In the genomic region with DNA sequence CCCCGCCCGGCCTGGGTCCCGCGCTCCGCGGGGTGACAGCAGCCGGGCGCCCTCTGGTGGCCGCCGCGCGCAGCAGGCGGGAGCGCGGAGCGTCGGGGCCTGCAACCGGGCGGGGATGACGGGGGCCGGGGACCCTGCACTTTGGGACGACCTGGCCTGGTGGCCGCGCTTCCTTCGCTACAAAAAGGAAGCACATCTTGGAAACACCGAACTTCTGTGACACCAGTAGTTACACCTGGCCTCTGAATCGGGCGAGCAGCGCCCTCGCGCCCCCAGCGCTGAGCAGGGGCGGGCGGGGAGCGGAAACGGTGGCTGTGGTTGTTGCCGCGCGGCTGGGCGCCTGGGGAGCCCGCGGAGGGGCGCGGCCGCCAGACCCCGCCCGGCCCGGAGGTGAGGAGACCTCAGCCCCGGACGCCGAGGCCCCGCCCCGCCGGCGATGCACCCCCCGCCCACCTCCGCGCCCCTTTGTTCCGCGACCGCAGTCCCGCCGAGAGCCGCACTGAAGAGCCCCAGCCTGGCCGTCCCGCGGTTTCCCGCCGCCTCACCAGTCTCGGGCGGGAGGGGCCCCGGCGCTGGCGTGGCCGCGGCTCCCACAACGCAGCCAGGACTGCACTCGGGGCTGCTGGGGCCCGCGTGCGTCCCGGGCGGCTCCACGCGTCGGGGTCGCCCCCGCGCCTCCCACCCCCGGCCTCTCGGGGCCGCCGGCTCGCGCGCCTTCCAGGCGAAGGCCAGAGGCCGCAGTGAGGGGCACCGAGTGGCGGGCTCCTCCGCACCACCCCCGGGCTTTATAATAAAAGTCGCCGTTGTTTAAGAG, we compare ENCODE assay signal across 8 cellular contexts. TPM values are rescaled to one million over a fixed set of nuclear protein-coding genes. Genes with fewer than 3 reads are reported as not detected.
DNase-seq lines count a peak whose midpoint lies in the region; ATAC-seq and TF ChIP-seq lines count a peak whose summit lies in the region.

No MANE protein-coding gene starts in this region.

- DNase-seq in A172 (ENCODE audit: low spot score) = peak; percentile 55
- peak; percentile 34 for DNase-seq in NCI-H2029 (lab: John Stamatoyannopoulos, UW)
- DNase-seq in WTC11 (ENCODE audit: low spot score) = peak; percentile 89
- DNase-seq in central memory CD8-positive, alpha-beta T cell (ENCODE audit: low spot score in 2 of 2) = peak; percentile 62 to 63
- DNase-seq in left lobe of liver (ENCODE audit: low spot score) = peak; percentile 62
- peak; percentile 62 to 69 for DNase-seq in stimulated activated CD4-positive, alpha-beta T cell treated with anti-CD3 and anti-CD28 coated beads, Interleukin-4, amount 100 ng/mL, for 48 hours (ENCODE audit: low read depth in 2 of 2)

- CTCF ChIA-PET in WTC11 (lab: Charles Lee) = interaction anchor here (1.0 to 5.8 kb wide), 9 partner anchors 11 to 188 kb away, joined by 3 to 65 read pairs (median 9); a partner anchor contains a TSS

- H3K4me1 Mint-ChIP-seq in WTC11 = peaks cover 49% of the 10 kb centered on the region
- H3K4me1 Mint-ChIP-seq in central memory CD8-positive, alpha-beta T cell = peaks cover 31% of the 10 kb centered on the region

- peaks cover 20% of the 10 kb centered on the region for H3K27me3 Mint-ChIP-seq in WTC11 (ENCODE audit: low read depth)
- no peaks in the 10 kb centered on the region for H3K27me3 Mint-ChIP-seq in central memory CD8-positive, alpha-beta T cell

- peak; percentile 93 for TF ChIP-seq CTCF in WTC11 (IDR thresholded peaks at IDR 0.05)

- ATAC-seq in GM18502 (IDR thresholded peaks at IDR 0.05; ENCODE audit: poor library complexity, unreplicated experiment) (peak; percentile 69), HG02938 (IDR thresholded peaks at IDR 0.05; ENCODE audit: unreplicated experiment) (peak; percentile 49), WTC11 (peak; percentile 74), left lobe of liver (peak; percentile 89)
- ATAC-seq in central memory CD8-positive, alpha-beta T cell (replicated peaks; ENCODE audit: extremely low read depth, poor library complexity, severe bottlenecking) = peak; percentile 63

- H3K9me3 Mint-ChIP-seq in WTC11 = no peaks in the 10 kb centered on the region
- no peaks in the 10 kb centered on the region for H3K9me3 Mint-ChIP-seq in central memory CD8-positive, alpha-beta T cell

- H3K27ac Mint-ChIP-seq in WTC11 = no peak overlapping the region
- H3K27ac Mint-ChIP-seq in central memory CD8-positive, alpha-beta T cell (ENCODE audit: low read depth) = peak overlapping the region; percentile 56

- H3K4me3 Mint-ChIP-seq in WTC11 = peak overlapping the region; percentile 83
- peak overlapping the region; percentile 75 for H3K4me3 Mint-ChIP-seq in central memory CD8-positive, alpha-beta T cell

- no peaks in the 10 kb centered on the region for H3K36me3 Mint-ChIP-seq in WTC11
- H3K36me3 Mint-ChIP-seq in central memory CD8-positive, alpha-beta T cell (ENCODE audit: insufficient read depth) = peaks cover 7% of the 10 kb centered on the region

- POLR2A ChIA-PET in WTC11 (lab: Charles Lee) = interaction anchor here (1.4 to 1.5 kb wide), 2 partner anchors 10 kb away, joined by 4 to 6 read pairs; no protein-coding TSS in a partner anchor

TF ChIP-seq in WTC11, 78 proteins besides CTCF, POLR2A, EP300 and RAD21 (continues in another document):
- TF ChIP-seq TEAD1 (CRISPR knock-in tag; IDR thresholded peaks at IDR 0.05) (no peak), ZNF416 (CRISPR knock-in tag; IDR thresholded peaks at IDR 0.05) (no peak), FOXJ3 (CRISPR knock-in tag; IDR thresholded peaks at IDR 0.05; ENCODE audit: borderline replicate concordance) (no peak), ZNF219 (CRISPR knock-in tag; IDR thresholded peaks at IDR 0.05; ENCODE audit: borderline replicate concordance) (no peak), GABPB1 (CRISPR knock-in tag; IDR thresholded peaks at IDR 0.05) (no peak), NR1H2 (CRISPR knock-in tag; IDR thresholded peaks at IDR 0.05) (no peak), OVOL2 (CRISPR knock-in tag; IDR thresholded peaks at IDR 0.05; ENCODE audit: borderline replicate concordance) (no peak), RORB (CRISPR knock-in tag; IDR thresholded peaks at IDR 0.05) (no peak), GRHL2 (CRISPR knock-in tag; IDR thresholded peaks at IDR 0.05; ENCODE audit: insufficient replicate concordance, severe bottlenecking) (no peak), ZBTB21 (CRISPR knock-in tag; IDR thresholded peaks at IDR 0.05; ENCODE audit: borderline replicate concordance) (no peak), CREB1 (CRISPR knock-in tag; IDR thresholded peaks at IDR 0.05) (no peak), KAT7 (CRISPR knock-in tag; IDR thresholded peaks at IDR 0.05; ENCODE audit: borderline replicate concordance) (peak; percentile 97), TP53 (CRISPR knock-in tag; IDR thresholded peaks at IDR 0.05) (peak; percentile 82; the same call in 1 of the 2 replicates), ZNF121 (CRISPR knock-in tag; IDR thresholded peaks at IDR 0.05) (no peak), MXD4 (CRISPR knock-in tag; IDR thresholded peaks at IDR 0.05; ENCODE audit: borderline replicate concordance) (no peak), NFYB (CRISPR knock-in tag; conservative IDR thresholded peaks at IDR 0.05; ENCODE audit: low read depth) (no peak), ELF4 (CRISPR knock-in tag; IDR thresholded peaks at IDR 0.05; ENCODE audit: low read depth) (no peak), CREM (CRISPR knock-in tag; IDR thresholded peaks at IDR 0.05) (0 out of 2 replicates have a peak, but pooled peaks have one; percentile 24), ZNF317 (CRISPR knock-in tag; IDR thresholded peaks at IDR 0.05; ENCODE audit: borderline replicate concordance, low read depth) (no peak), ZNF423 (CRISPR knock-in tag; IDR thresholded peaks at IDR 0.05) (no peak)
- TF ChIP-seq, protein P1, sequence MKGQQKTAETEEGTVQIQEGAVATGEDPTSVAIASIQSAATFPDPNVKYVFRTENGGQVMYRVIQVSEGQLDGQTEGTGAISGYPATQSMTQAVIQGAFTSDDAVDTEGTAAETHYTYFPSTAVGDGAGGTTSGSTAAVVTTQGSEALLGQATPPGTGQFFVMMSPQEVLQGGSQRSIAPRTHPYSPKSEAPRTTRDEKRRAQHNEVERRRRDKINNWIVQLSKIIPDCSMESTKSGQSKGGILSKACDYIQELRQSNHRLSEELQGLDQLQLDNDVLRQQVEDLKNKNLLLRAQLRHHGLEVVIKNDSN (CRISPR knock-in tag; IDR thresholded peaks at IDR 0.05) = no peak
- TF ChIP-seq, protein P2, sequence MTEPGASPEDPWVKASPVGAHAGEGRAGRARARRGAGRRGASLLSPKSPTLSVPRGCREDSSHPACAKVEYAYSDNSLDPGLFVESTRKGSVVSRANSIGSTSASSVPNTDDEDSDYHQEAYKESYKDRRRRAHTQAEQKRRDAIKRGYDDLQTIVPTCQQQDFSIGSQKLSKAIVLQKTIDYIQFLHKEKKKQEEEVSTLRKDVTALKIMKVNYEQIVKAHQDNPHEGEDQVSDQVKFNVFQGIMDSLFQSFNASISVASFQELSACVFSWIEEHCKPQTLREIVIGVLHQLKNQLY (CRISPR knock-in tag; IDR thresholded peaks at IDR 0.05) = no peak
- TF ChIP-seq, protein P3, sequence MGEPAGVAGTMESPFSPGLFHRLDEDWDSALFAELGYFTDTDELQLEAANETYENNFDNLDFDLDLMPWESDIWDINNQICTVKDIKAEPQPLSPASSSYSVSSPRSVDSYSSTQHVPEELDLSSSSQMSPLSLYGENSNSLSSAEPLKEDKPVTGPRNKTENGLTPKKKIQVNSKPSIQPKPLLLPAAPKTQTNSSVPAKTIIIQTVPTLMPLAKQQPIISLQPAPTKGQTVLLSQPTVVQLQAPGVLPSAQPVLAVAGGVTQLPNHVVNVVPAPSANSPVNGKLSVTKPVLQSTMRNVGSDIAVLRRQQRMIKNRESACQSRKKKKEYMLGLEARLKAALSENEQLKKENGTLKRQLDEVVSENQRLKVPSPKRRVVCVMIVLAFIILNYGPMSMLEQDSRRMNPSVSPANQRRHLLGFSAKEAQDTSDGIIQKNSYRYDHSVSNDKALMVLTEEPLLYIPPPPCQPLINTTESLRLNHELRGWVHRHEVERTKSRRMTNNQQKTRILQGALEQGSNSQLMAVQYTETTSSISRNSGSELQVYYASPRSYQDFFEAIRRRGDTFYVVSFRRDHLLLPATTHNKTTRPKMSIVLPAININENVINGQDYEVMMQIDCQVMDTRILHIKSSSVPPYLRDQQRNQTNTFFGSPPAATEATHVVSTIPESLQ (CRISPR knock-in tag; IDR thresholded peaks at IDR 0.05) = no peak
- TF ChIP-seq, protein P4, sequence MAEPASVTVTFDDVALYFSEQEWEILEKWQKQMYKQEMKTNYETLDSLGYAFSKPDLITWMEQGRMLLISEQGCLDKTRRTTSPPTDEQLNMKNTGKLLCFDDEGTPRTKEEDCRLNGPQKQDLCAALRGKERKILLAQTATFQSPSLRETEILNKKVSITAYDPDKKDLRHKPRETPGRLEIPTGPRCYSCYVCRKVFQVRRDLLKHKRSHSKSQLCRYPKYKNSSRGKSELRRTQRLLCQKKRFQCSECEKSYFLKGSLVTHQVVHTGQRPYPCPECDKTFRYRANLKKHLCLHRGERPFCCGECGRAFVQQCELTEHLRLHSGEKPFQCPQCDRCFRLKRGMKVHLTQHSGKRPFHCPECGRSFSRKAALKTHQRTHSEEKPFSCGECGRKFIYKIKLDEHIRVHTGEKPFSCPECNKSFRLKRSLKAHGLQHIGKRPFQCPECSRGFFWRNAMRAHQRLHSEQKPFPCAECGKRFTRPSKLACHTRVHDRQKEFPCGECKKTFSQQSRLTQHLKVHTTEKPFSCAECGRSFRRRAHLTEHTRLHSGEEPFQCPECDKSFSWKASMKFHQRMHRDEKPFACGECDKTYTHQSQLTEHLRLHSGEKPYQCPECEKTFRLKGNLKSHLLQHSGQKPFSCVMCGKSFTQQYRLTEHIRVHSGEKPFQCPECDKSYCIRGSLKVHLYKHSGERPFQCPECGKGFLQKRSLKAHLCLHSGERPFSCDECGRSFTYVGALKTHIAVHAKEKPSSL (CRISPR knock-in tag; conservative IDR thresholded peaks at IDR 0.05) = no peak
- TF ChIP-seq, protein P5, sequence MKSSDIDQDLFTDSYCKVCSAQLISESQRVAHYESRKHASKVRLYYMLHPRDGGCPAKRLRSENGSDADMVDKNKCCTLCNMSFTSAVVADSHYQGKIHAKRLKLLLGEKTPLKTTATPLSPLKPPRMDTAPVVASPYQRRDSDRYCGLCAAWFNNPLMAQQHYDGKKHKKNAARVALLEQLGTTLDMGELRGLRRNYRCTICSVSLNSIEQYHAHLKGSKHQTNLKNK (CRISPR knock-in tag; IDR thresholded peaks at IDR 0.05) = no peak

RNA-seq across cellular contexts. Expression of a gene that starts 59.3 kb away (rescaled TPM):
- 429 and 466 TPM in 2 replicates for total RNA-seq in A172 (2014; rRNA removed; shearing (Covaris generic))
- total RNA-seq in WTC11 (2021) = 894 to 987 TPM (median 963 TPM) in 3 replicates
- 129 TPM for total RNA-seq in left lobe of liver

Comparison
In these comparisons a context has a peak if more than half of its experiments do, and no peak if none do; other contexts are left out.
1. Peak in every context shown above with its lines: DNase-seq and ATAC-seq.
2. DNase-seq: peak in every context shown above with its lines; median percentile 89 in WTC11; 66 in stimulated activated CD4-positive, alpha-beta T cell treated with anti-CD3 and anti-CD28 coated beads, Interleukin-4, amount 100 ng/mL, for 48 hours; 62 in central memory CD8-positive, alpha-beta T cell; 62 in left lobe of liver; 55 in A172; 34 in NCI-H2029.